32 cellular contexts compared by ENCODE assay signal in genomic region chr5:7246312-7246711, GRCh38.
"Had no signal": no experiment of that assay in that cellular context is flagged by ENCODE, and none has a peak within 500 bp of the region (broad histone marks: within the 10 kb centered on the region; RNA-seq: fewer than 3 reads in every experiment).

No MANE protein-coding gene starts in this region.

- H3K36me3 Mint-ChIP-seq: activated naive CD4-positive, alpha-beta T cell treated with anti-CD3 and anti-CD28 coated beads, Interleukin-2, amount 50 U/mL, for 72 hours; brain had no signal

- H3K27me3 Mint-ChIP-seq: brain, IgD-negative memory B cell had no signal

- ATAC-seq: activated CD8-positive, alpha-beta T cell treated with anti-CD3 and anti-CD28 coated beads for 36 hours; activated naive CD4-positive, alpha-beta T cell treated with anti-CD3 and anti-CD28 coated beads, Interleukin-2, amount 50 U/mL, for 72 hours; activated T-cell treated with anti-CD3 and anti-CD28 coated beads, Interleukin-2, amount 50 U/mL, for 4 hours had no signal

- H3K27ac Mint-ChIP-seq: activated CD8-positive, alpha-beta T cell treated with anti-CD3 and anti-CD28 coated beads for 36 hours; activated naive CD4-positive, alpha-beta T cell treated with anti-CD3 and anti-CD28 coated beads for 36 hours; activated naive CD4-positive, alpha-beta T cell treated with anti-CD3 and anti-CD28 coated beads, Interleukin-2, amount 50 U/mL, for 72 hours; activated T-helper 1 cell treated with anti-CD3 and anti-CD28 coated beads, Interleukin-12 subunit alpha, Interleukin-12 subunit beta, Interleukin-2, Interleukin-4 antibody, amounts not matched to agents 30 ng/mL and 10 ng/mL and 1 ng/mL, durations not matched to agents 14 hours and 24 hours and 36 hours; brain; IgD-negative memory B cell had no signal

- H3K9me3 Mint-ChIP-seq: activated CD8-positive, alpha-beta T cell treated with anti-CD3 and anti-CD28 coated beads for 36 hours; activated naive CD4-positive, alpha-beta T cell treated with anti-CD3 and anti-CD28 coated beads for 36 hours; activated naive CD4-positive, alpha-beta T cell treated with anti-CD3 and anti-CD28 coated beads, Interleukin-2, amount 50 U/mL, for 72 hours; activated T-cell treated with anti-CD3 and anti-CD28 coated beads, Interleukin-2, amount 50 U/mL, for 4 hours; activated T-helper 1 cell treated with anti-CD3 and anti-CD28 coated beads, Interleukin-12 subunit alpha, Interleukin-12 subunit beta, Interleukin-2, Interleukin-4 antibody, amounts not matched to agents 30 ng/mL and 10 ng/mL and 1 ng/mL, durations not matched to agents 14 hours and 24 hours and 36 hours; brain had no signal

- H3K4me1 Mint-ChIP-seq: IgD-negative memory B cell had no signal

- H3K4me3 Mint-ChIP-seq: activated CD8-positive, alpha-beta T cell treated with anti-CD3 and anti-CD28 coated beads for 36 hours; activated naive CD4-positive, alpha-beta T cell treated with anti-CD3 and anti-CD28 coated beads for 36 hours; activated T-cell treated with anti-CD3 and anti-CD28 coated beads, Interleukin-2, amount 50 U/mL, for 4 hours; activated T-helper 1 cell treated with anti-CD3 and anti-CD28 coated beads, Interleukin-12 subunit alpha, Interleukin-12 subunit beta, Interleukin-2, Interleukin-4 antibody, amounts not matched to agents 30 ng/mL and 10 ng/mL and 1 ng/mL, durations not matched to agents 14 hours and 24 hours and 36 hours; brain; IgD-negative memory B cell had no signal

- DNase-seq: activated CD4-positive, alpha-beta T cell treated with anti-CD3 and anti-CD28 coated beads for 1 hour; activated CD4-positive, alpha-beta T cell treated with anti-CD3 and anti-CD28 coated beads for 48 hours; activated CD4-positive, alpha-beta T cell treated with anti-CD3 and anti-CD28 coated beads, Interleukin-2, amount 50 U/mL, for 4 hours; activated CD4-positive, CD25-positive, alpha-beta regulatory T cell; activated CD8-positive, alpha-beta T cell treated with anti-CD3 and anti-CD28 coated beads for 36 hours; activated gamma-delta T cell treated with Interleukin-2 at 50 U/mL for 16 hours; activated naive CD4-positive, alpha-beta T cell treated with anti-CD3 and anti-CD28 coated beads for 36 hours; activated T-cell treated with anti-CD3 and anti-CD28 coated beads for 4 hours; activated T-cell treated with anti-CD3 and anti-CD28 coated beads, Interleukin-2, amount 50 U/mL, for 4 hours; adrenal gland; central memory CD4-positive, alpha-beta T cell; Karpas-422; KBM-7; MV-4-11; NCI-H1092; NCI-H1436 treated with DMSO at 0.1 percent for 48 hours; NCI-H1694 treated with DMSO at 0.1 percent for 48 hours; NCI-H2029; NCI-H345; NCI-H524 treated with DMSO at 0.1 percent for 48 hours; NCI-H748 treated with DMSO at 0.1 percent for 48 hours; NK-92 treated with Interleukin-12 subunit alpha and Interleukin-12 subunit beta, amount 100 ng/mL, for 24 hours; OCI-M1; Right ventricle myocardium superior; SW 1271; T-helper 1 cell; T-helper 2 cell; T-helper 9 cell had no signal
